Comparison of ENCODE assay signal across 8 cellular contexts in genomic region chr12:13864081-13864673, GRCh38.
DNase-seq lines count a peak whose midpoint lies in the region; ATAC-seq, FAIRE-seq and TF ChIP-seq lines count a peak whose summit lies in the region.

No MANE protein-coding gene starts in this region.

- H3K4me1 ChIP-seq in GM23338 (ENCODE audit: insufficient read depth) (no peaks in the 10 kb centered on the region), heart right ventricle (no peaks in the 10 kb centered on the region)

- 0 out of 2 replicates have a peak, but pooled peaks cover 1% of the 10 kb centered on the region for H3K9me2 ChIP-seq in GM23338 (ENCODE audit: insufficient read depth)

- H3F3A ChIP-seq in GM23338 (replicated peaks; ENCODE audit: low read depth): no peaks in the 10 kb centered on the region

- no peak overlapping the region for H3K4me3 Mint-ChIP-seq in GM23338

- FAIRE-seq in G401.6 (lab: Jason Lieb, UNC): peak; percentile 89

- no peak overlapping the region for H3K27ac Mint-ChIP-seq in GM23338

- H3K36me3 ChIP-seq in GM23338 (ENCODE audit: insufficient read depth) (no peaks in the 10 kb centered on the region), heart right ventricle (no peaks in the 10 kb centered on the region)

- H4K20me1 ChIP-seq in GM23338 (replicated peaks; ENCODE audit: insufficient read depth): no peaks in the 10 kb centered on the region

- H3K27me3 ChIP-seq in GM23338 (ENCODE audit: insufficient read depth) (no peaks in the 10 kb centered on the region), heart right ventricle (peaks cover 0 to 62% (median 25%) of the 10 kb centered on the region in 7 donors)

- H3K36me3 Mint-ChIP-seq in GM23338 (ENCODE audit: low read depth): no peaks in the 10 kb centered on the region

- intact Hi-C loops in heart right ventricle (cut with DNase I): loop anchor here (1.0 to 10.0 kb wide), 6 partner anchors 288 to 303 kb away; no protein-coding TSS in a partner anchor

- TF ChIP-seq CTCF in GM23338 (conservative IDR thresholded peaks at IDR 0.05; ENCODE audit: low read depth in 2 of 2) (peak; percentile 92 to 93), heart right ventricle (IDR thresholded peaks at IDR 0.05) (peak; percentile 53 to 93 (median 90))

- no peak overlapping the region for H3K4me3 ChIP-seq in GM23338
- no peak overlapping the region for H3K4me3 ChIP-seq in heart right ventricle

- H3K4me1 Mint-ChIP-seq in GM23338: peaks cover 10% of the 10 kb centered on the region; the same call in 2 of the 3 replicates

- DNase-seq in GM23338 (ENCODE audit: low spot score): peak; percentile 91
- DNase-seq in LHCN-M2 (ENCODE audit: low read depth): peak; percentile 42
- DNase-seq in RKO (ENCODE audit: low spot score): peak; percentile 78
- peak; percentile 55 for DNase-seq in activated naive CD4-positive, alpha-beta T cell treated with anti-CD3 and anti-CD28 coated beads, Interleukin-2, amount 50 U/mL, for 16 hours
- DNase-seq in heart right ventricle: peak; percentile 66 to 73
- peak; percentile 66 for DNase-seq in putamen (ENCODE audit: low spot score)
- no peak for DNase-seq in OCI-M2 (lab: John Stamatoyannopoulos, UW; ENCODE audit: unreplicated experiment)

- ATAC-seq in GM23338 (peak; percentile 99), heart right ventricle (peak in 5 of 8 donors; percentile 49 to 75 (median 57))

- no peaks in the 10 kb centered on the region for H3K9me3 ChIP-seq in heart right ventricle

- no peak overlapping the region for H3K4me2 ChIP-seq in GM23338

- WGBS in heart right ventricle, 2 donors: 16 to 18% methylated on average over 9 of the region's 9 CpGs

- H3K27ac ChIP-seq in GM23338 (ENCODE audit: low read depth): no peak overlapping the region
- no peak overlapping the region for H3K27ac ChIP-seq in heart right ventricle

- H3K9me3 Mint-ChIP-seq in GM23338: no peaks in the 10 kb centered on the region

- H3K79me2 ChIP-seq in GM23338 (replicated peaks; ENCODE audit: insufficient read depth): no peaks in the 10 kb centered on the region

- H3K27me3 Mint-ChIP-seq in GM23338 (ENCODE audit: insufficient read depth, low read depth, poor library complexity): peaks cover 4% of the 10 kb centered on the region

- H2AFZ ChIP-seq in GM23338: no peak overlapping the region

TF ChIP-seq in GM23338, 12 proteins besides CTCF, POLR2A, EP300 and RAD21:
- no peak for TF ChIP-seq STAT1 (IDR thresholded peaks at IDR 0.05; ENCODE audit: unreplicated experiment)
